ENCODE assay signal across 32 cellular contexts in genomic region chr3:16693820-16694219, GRCh38.
"Had no signal": no experiment of that assay in that cellular context is flagged by ENCODE, and none has a peak within 500 bp of the region (broad histone marks: within the 10 kb centered on the region; RNA-seq: fewer than 3 reads in every experiment).

No MANE protein-coding gene starts in this region.

- H3K27me3 Mint-ChIP-seq: activated B cell treated with CpG ODN at 0.5 μM for 24 hours; activated CD4-positive, alpha-beta memory T cell treated with anti-CD3 and anti-CD28 coated beads for 36 hours; activated naive CD8-positive, alpha-beta T cell treated with anti-CD3 and anti-CD28 coated beads, Interleukin-2, amount 50 U/mL, for 24 hours had no signal

- H3K9me3 Mint-ChIP-seq: activated B cell treated with CpG ODN at 0.5 μM for 24 hours; activated CD4-positive, alpha-beta memory T cell treated with anti-CD3 and anti-CD28 coated beads for 36 hours; activated naive CD4-positive, alpha-beta T cell treated with anti-CD3 and anti-CD28 coated beads, Interleukin-2, amount 10 ng/mL, durations not matched to agents 7 days and 5 days; activated naive CD8-positive, alpha-beta T cell treated with anti-CD3 and anti-CD28 coated beads, Interleukin-2, amount 50 U/mL, for 24 hours; activated T-cell treated with anti-CD3 and anti-CD28 coated beads, Interleukin-2, amount 50 U/mL, for 4 hours; activated T-helper 1 cell treated with anti-CD3 and anti-CD28 coated beads, Interleukin-12 subunit alpha, Interleukin-12 subunit beta, Interleukin-2, Interleukin-4 antibody, amounts not matched to agents 30 ng/mL and 10 ng/mL and 1 ng/mL, durations not matched to agents 14 hours and 24 hours and 36 hours had no signal

- H3K4me3 ChIP-seq: cardiac muscle cell, Peyer's patch had no signal

- H3K36me3 ChIP-seq: cardiac muscle cell, Peyer's patch had no signal

- H3K36me3 Mint-ChIP-seq: activated CD4-positive, alpha-beta memory T cell treated with anti-CD3 and anti-CD28 coated beads for 36 hours; activated naive CD4-positive, alpha-beta T cell treated with anti-CD3 and anti-CD28 coated beads, Interleukin-2, amount 10 ng/mL, durations not matched to agents 7 days and 5 days; activated naive CD8-positive, alpha-beta T cell had no signal

- H3K27ac ChIP-seq: cardiac muscle cell, Peyer's patch, VCaP had no signal

- H3K27me3 ChIP-seq: cardiac muscle cell, Peyer's patch had no signal

- H3K4me1 ChIP-seq: Peyer's patch had no signal

- H3K9me3 ChIP-seq: Peyer's patch had no signal

- DNase-seq: activated B cell treated with CpG ODN at 0.5 μM for 24 hours; activated CD4-positive, alpha-beta memory T cell treated with anti-CD3 and anti-CD28 coated beads for 36 hours; activated CD4-positive, alpha-beta T cell treated with anti-CD3 and anti-CD28 coated beads for 4 hours; activated CD4-positive, alpha-beta T cell treated with anti-CD3 and anti-CD28 coated beads, Interleukin-2, amount 50 U/mL, for 1 hour; activated CD4-positive, CD25-positive, alpha-beta regulatory T cell treated with anti-CD3 and anti-CD28 coated beads, Interleukin-2, amount 50 U/mL, for 72 hours; activated CD8-positive, alpha-beta memory T cell treated with anti-CD3 and anti-CD28 coated beads, Interleukin-2, amount 50 U/mL, for 4 hours; activated naive CD4-positive, alpha-beta T cell treated with anti-CD3 and anti-CD28 coated beads, Interleukin-2, amount 10 ng/mL, durations not matched to agents 7 days and 5 days; activated naive CD8-positive, alpha-beta T cell treated with anti-CD3 and anti-CD28 coated beads, Interleukin-2, amount 50 U/mL, for 24 hours; activated T-cell treated with anti-CD3 and anti-CD28 coated beads for 4 hours; activated T-cell treated with anti-CD3 and anti-CD28 coated beads, Interleukin-2, amount 50 U/mL, for 4 hours; anterior cingulate cortex; NCI-H1092 treated with DMSO at 0.1 percent for 48 hours; NCI-H1417; NCI-H146; NCI-H187; NCI-H2029 treated with DMSO at 0.1 percent for 48 hours; NCI-H2107; NCI-H2171; NCI-H446; NCI-H510A treated with DMSO at 0.1 percent for 48 hours; NCI-H526 treated with DMSO at 0.1 percent for 48 hours; NCI-H82; Peyer's patch; RPMI8226; SW 1271; T-helper 1 cell; T-helper 2 cell; T-helper 9 cell had no signal

- H3K4me1 Mint-ChIP-seq: activated naive CD4-positive, alpha-beta T cell treated with anti-CD3 and anti-CD28 coated beads, Interleukin-2, amount 10 ng/mL, durations not matched to agents 7 days and 5 days had no signal

- H3K27ac Mint-ChIP-seq: activated B cell treated with CpG ODN at 0.5 μM for 24 hours; activated CD4-positive, alpha-beta memory T cell treated with anti-CD3 and anti-CD28 coated beads for 36 hours; activated naive CD4-positive, alpha-beta T cell treated with anti-CD3 and anti-CD28 coated beads, Interleukin-2, amount 10 ng/mL, durations not matched to agents 7 days and 5 days; activated naive CD8-positive, alpha-beta T cell; activated naive CD8-positive, alpha-beta T cell treated with anti-CD3 and anti-CD28 coated beads, Interleukin-2, amount 50 U/mL, for 24 hours; activated T-helper 1 cell treated with anti-CD3 and anti-CD28 coated beads, Interleukin-12 subunit alpha, Interleukin-12 subunit beta, Interleukin-2, Interleukin-4 antibody, amounts not matched to agents 30 ng/mL and 10 ng/mL and 1 ng/mL, durations not matched to agents 14 hours and 24 hours and 36 hours had no signal

- ATAC-seq: activated naive CD8-positive, alpha-beta T cell treated with anti-CD3 and anti-CD28 coated beads, Interleukin-2, amount 50 U/mL, for 24 hours; activated T-cell treated with anti-CD3 and anti-CD28 coated beads, Interleukin-2, amount 50 U/mL, for 4 hours had no signal

- H3K4me3 Mint-ChIP-seq: activated B cell treated with CpG ODN at 0.5 μM for 24 hours; activated CD4-positive, alpha-beta memory T cell treated with anti-CD3 and anti-CD28 coated beads for 36 hours; activated naive CD4-positive, alpha-beta T cell treated with anti-CD3 and anti-CD28 coated beads, Interleukin-2, amount 10 ng/mL, durations not matched to agents 7 days and 5 days; activated naive CD8-positive, alpha-beta T cell; activated naive CD8-positive, alpha-beta T cell treated with anti-CD3 and anti-CD28 coated beads, Interleukin-2, amount 50 U/mL, for 24 hours; activated T-cell treated with anti-CD3 and anti-CD28 coated beads, Interleukin-2, amount 50 U/mL, for 4 hours; activated T-helper 1 cell treated with anti-CD3 and anti-CD28 coated beads, Interleukin-12 subunit alpha, Interleukin-12 subunit beta, Interleukin-2, Interleukin-4 antibody, amounts not matched to agents 30 ng/mL and 10 ng/mL and 1 ng/mL, durations not matched to agents 14 hours and 24 hours and 36 hours had no signal
